In genomic region chr13:95155093-95155492, GRCh38 we compare ENCODE assay signal across 22 cellular contexts.
DNase-seq lines count a peak whose midpoint lies in the region; ATAC-seq and TF ChIP-seq lines count a peak whose summit lies in the region.
"Had no signal": no experiment of that assay in that cellular context is flagged by ENCODE, and none has a peak within 500 bp of the region (broad histone marks: within the 10 kb centered on the region; RNA-seq: fewer than 3 reads in every experiment).

No MANE protein-coding gene starts in this region.

- H3K56ac ChIP-seq in mesendoderm (ENCODE audit: low read length) = no peak overlapping the region

- H2BK120ac ChIP-seq in mesenchymal stem cell (ENCODE audit: low read depth, low read length) (no peak overlapping the region), mesendoderm (ENCODE audit: low read depth, low read length) (no peak overlapping the region)

- H3K36me3 ChIP-seq in mesenchymal stem cell (ENCODE audit: control insufficient read depth in 1 of 2, insufficient read depth in 2 of 2, low read depth in 1 of 2, low read length in 2 of 2) = peaks cover 10 to 15% of the 10 kb centered on the region in 2 experiments
- no peaks in the 10 kb centered on the region for H3K36me3 ChIP-seq in mesendoderm (ENCODE audit: control insufficient read depth, insufficient read depth, low read length)

- H3K4ac ChIP-seq in mesenchymal stem cell (ENCODE audit: low read depth in 1 of 2, low read length in 2 of 2) = no peak overlapping the region
- no peak overlapping the region for H3K4ac ChIP-seq in mesendoderm (ENCODE audit: low read depth, low read length)

- H3K79me1 ChIP-seq in mesenchymal stem cell (replicated peaks; ENCODE audit: low read length, poor library complexity, severe bottlenecking) = peaks cover 8% of the 10 kb centered on the region
- H3K79me1 ChIP-seq in mesendoderm (ENCODE audit: low read length) = no peaks in the 10 kb centered on the region

- no peak for TF ChIP-seq CTCF in VCaP (conservative IDR thresholded peaks at IDR 0.05)

- no peak overlapping the region for H3K4me2 ChIP-seq in mesenchymal stem cell (ENCODE audit: low read length, poor library complexity, severe bottlenecking)
- no peak overlapping the region for H3K4me2 ChIP-seq in mesendoderm (ENCODE audit: low read length)

- ATAC-seq in esophagus mucosa = peak; percentile 27
- ATAC-seq: gastroesophageal sphincter; K562; sciatic nerve; stimulated activated naive B cell treated with anti-CD40 and anti-IgM and Interleukin-4, amounts not matched to agents 10 μg/mL and 1 μg/mL and 100 μg/mL, for 72 hours had no signal

- H3K4me3 ChIP-seq in mesenchymal stem cell (ENCODE audit: insufficient read depth in 1 of 2, low read depth in 1 of 2, low read length in 2 of 2) = no peak overlapping the region
- H3K4me3 ChIP-seq in mesendoderm (ENCODE audit: low read length) = no peak overlapping the region
- H3K4me3 ChIP-seq: gastroesophageal sphincter, K562, MG63, testis had no signal

- H3K79me2 ChIP-seq in mesendoderm (ENCODE audit: control insufficient read depth, insufficient read depth, low read length) = no peaks in the 10 kb centered on the region

- no peaks in the 10 kb centered on the region for H3K27me3 ChIP-seq in mesenchymal stem cell (ENCODE audit: control insufficient read depth in 1 of 2, insufficient read depth in 1 of 2, low read length in 2 of 2)
- no peaks in the 10 kb centered on the region for H3K27me3 ChIP-seq in mesendoderm (ENCODE audit: insufficient read depth, low read length, poor library complexity)
- H3K27me3 ChIP-seq: gastroesophageal sphincter, MG63, testis had no signal

- H2BK15ac ChIP-seq in mesenchymal stem cell (ENCODE audit: low read depth, poor library complexity, severe bottlenecking) (no peak overlapping the region), mesendoderm (replicated peaks; ENCODE audit: low read depth) (no peak overlapping the region)

- H3K14ac ChIP-seq in mesenchymal stem cell (ENCODE audit: low read length in 2 of 2) = no peak overlapping the region

- WGBS in mesenchymal stem cell = no CpG with 5 or more reads among the region's 4 CpGs
- no CpG with 5 or more reads among the region's 4 CpGs for WGBS in mesendoderm (ENCODE audit: extremely low coverage, insufficient coverage, low lambda C conversion rate)

- H2AK5ac ChIP-seq in mesenchymal stem cell (ENCODE audit: low read length, severe bottlenecking) = no peak overlapping the region
- no peak overlapping the region for H2AK5ac ChIP-seq in mesendoderm (ENCODE audit: low read length)

- H3K23ac ChIP-seq in mesenchymal stem cell (ENCODE audit: low read length in 2 of 2) (no peak overlapping the region), mesendoderm (ENCODE audit: low read length) (no peak overlapping the region)

- no peaks in the 10 kb centered on the region for H3K4me1 ChIP-seq in mesenchymal stem cell (ENCODE audit: control insufficient read depth, insufficient read depth, low read depth, low read length)
- no peaks in the 10 kb centered on the region for H3K4me1 ChIP-seq in mesendoderm (ENCODE audit: control insufficient read depth, low read depth, low read length)
- H3K4me1 ChIP-seq: gastroesophageal sphincter, testis had no signal

- H2BK12ac ChIP-seq in mesenchymal stem cell (ENCODE audit: low read length in 2 of 2) = no peak overlapping the region

- no peaks in the 10 kb centered on the region for H3K9me3 ChIP-seq in mesenchymal stem cell (ENCODE audit: control insufficient read depth, low read length)
- H3K9me3 ChIP-seq: gastroesophageal sphincter, MG63, testis had no signal

- H2BK5ac ChIP-seq in mesenchymal stem cell (ENCODE audit: low read depth, low read length, poor library complexity, severe bottlenecking) (no peak overlapping the region), mesendoderm (ENCODE audit: low read length) (no peak overlapping the region)

- peak overlapping the region; percentile 84 for H3K27ac ChIP-seq in VCaP
- H3K27ac ChIP-seq in mesenchymal stem cell (ENCODE audit: low read length, poor library complexity, severe bottlenecking) = no peak overlapping the region
- no peak overlapping the region for H3K27ac ChIP-seq in mesendoderm (ENCODE audit: low read depth, low read length)
- H3K27ac ChIP-seq: gastroesophageal sphincter, testis had no signal

- no peak overlapping the region for H4K5ac ChIP-seq in mesendoderm (ENCODE audit: low read length)

- DNase-seq in HCEC 1CT = peak; percentile 30
- DNase-seq in mesenchymal stem cell = peak; percentile 29
- no peak for DNase-seq in SIG-M5 (lab: John Stamatoyannopoulos, UW)
- DNase-seq in mesendoderm = no peak
- DNase-seq in activated naive CD4-positive, alpha-beta T cell treated with anti-CD3 and anti-CD28 coated beads, Interleukin-2, amount 50 U/mL, for 16 hours = no peak
- DNase-seq: activated CD4-positive, alpha-beta memory T cell treated with anti-CD3 and anti-CD28 coated beads, Interleukin-2, amount 10 ng/mL, durations not matched to agents 7 days and 5 days; activated CD4-positive, alpha-beta T cell treated with anti-CD3 and anti-CD28 coated beads for 1 hour; activated naive CD8-positive, alpha-beta T cell treated with anti-CD3 and anti-CD28 coated beads, Interleukin-2, amount 10 ng/mL, durations not matched to agents 7 days and 5 days; cerebellar nuclear complex; GDM1; H7; hippocampal formation; immature natural killer cell; MG63; RPMI8226; stimulated activated naive B cell treated with anti-CD40 and anti-IgM and Interleukin-4, amounts not matched to agents 10 μg/mL and 1 μg/mL and 100 μg/mL, for 72 hours; testis had no signal

- H3K18ac ChIP-seq in mesenchymal stem cell (ENCODE audit: low read depth in 1 of 2, low read length in 2 of 2) = no peak overlapping the region
- H3K18ac ChIP-seq in mesendoderm (ENCODE audit: low read length) = no peak overlapping the region

- no peak overlapping the region for H4K8ac ChIP-seq in mesenchymal stem cell (ENCODE audit: low read length)
- H4K8ac ChIP-seq in mesendoderm (ENCODE audit: low read depth, low read length) = no peak overlapping the region

- H2AFZ ChIP-seq in mesenchymal stem cell (ENCODE audit: low read depth, low read length) = no peak overlapping the region

- no peak overlapping the region for H3K9ac ChIP-seq in mesenchymal stem cell (ENCODE audit: low read length)
- no peak overlapping the region for H3K9ac ChIP-seq in mesendoderm (ENCODE audit: low read length)

- no peak overlapping the region for H4K91ac ChIP-seq in mesenchymal stem cell (ENCODE audit: low read length)

Comparison
In these comparisons a context has a peak if more than half of its experiments do, and no peak if none do; other contexts are left out.
1. DNase-seq: peak in HCEC 1CT (single experiment) and mesenchymal stem cell (single experiment); none in SIG-M5 (single experiment), mesendoderm (single experiment) and activated naive CD4-positive, alpha-beta T cell treated with anti-CD3 and anti-CD28 coated beads, Interleukin-2, amount 50 U/mL, for 16 hours (single experiment).